In genomic region chr13:27487776-27488175, GRCh38 we compare ENCODE assay signal across 16 cellular contexts. TPM values are rescaled to one million over a fixed set of nuclear protein-coding genes. Genes with fewer than 3 reads are reported as not detected.
A peak's percentile ranks its signal among the peaks of the same experiment; 100 is the strongest.
DNase-seq lines count a peak whose midpoint lies in the region; ATAC-seq and TF ChIP-seq lines count a peak whose summit lies in the region.
"Had no signal": no experiment of that assay in that cellular context is flagged by ENCODE, and none has a peak within 500 bp of the region (broad histone marks: within the 10 kb centered on the region; RNA-seq: fewer than 3 reads in every experiment).

No MANE protein-coding gene starts in this region.

- peaks cover 11% of the 10 kb centered on the region; the same call in 1 of the 2 replicates for H3K4me1 ChIP-seq in GM23248 (ENCODE audit: insufficient read depth)
- peaks cover 5% of the 10 kb centered on the region for H3K4me1 ChIP-seq in adipocyte (ENCODE audit: control insufficient read depth, insufficient read depth, low read length)
- no peaks in the 10 kb centered on the region for H3K4me1 ChIP-seq in MM.1S (ENCODE audit: low read length)

- no peaks in the 10 kb centered on the region for H3F3A ChIP-seq in GM23248 (ENCODE audit: insufficient read depth)
- no peaks in the 10 kb centered on the region for H3F3A ChIP-seq in MM.1S (ENCODE audit: insufficient read depth, low read length)

- H3K9me3 Mint-ChIP-seq in osteocyte (ENCODE audit: unreplicated experiment) = peaks cover 1% of the 10 kb centered on the region
- H3K9me3 Mint-ChIP-seq: CD4-positive, alpha-beta T cell; GM23338 had no signal

- H4K20me1 ChIP-seq in GM23248 (ENCODE audit: insufficient read depth) = no peaks in the 10 kb centered on the region
- H4K20me1 ChIP-seq in MM.1S (ENCODE audit: insufficient read depth, low read length) = no peaks in the 10 kb centered on the region

- no peak overlapping the region for H3K4me3 ChIP-seq in GM23248
- no peak overlapping the region for H3K4me3 ChIP-seq in adipocyte (ENCODE audit: low read length)
- H3K4me3 ChIP-seq in MM.1S (ENCODE audit: low read length) = no peak overlapping the region
- H3K4me3 ChIP-seq: GM12878, GM23338 had no signal

- H3K9me3 ChIP-seq in GM23248 (ENCODE audit: low read depth) (no peaks in the 10 kb centered on the region), adipocyte (ENCODE audit: control insufficient read depth, low read length) (peaks cover 3% of the 10 kb centered on the region), MM.1S (replicated peaks; ENCODE audit: insufficient read depth, low read length) (no peaks in the 10 kb centered on the region)

- no peak overlapping the region for H2AFZ ChIP-seq in GM23248
- H2AFZ ChIP-seq in MM.1S (ENCODE audit: low read length) = no peak overlapping the region
- H2AFZ ChIP-seq: GM23338 had no signal

- WGBS in GM23248 (ENCODE audit: low coverage in 1 of 2, low lambda C conversion rate in 2 of 2, missing lambda C conversion rate in 2 of 2), 2 experiments = 8 to 13% methylated on average over 5 of the region's 5 CpGs

- no peaks in the 10 kb centered on the region for H3K36me3 ChIP-seq in GM23248 (ENCODE audit: low read depth)
- H3K36me3 ChIP-seq in adipocyte (ENCODE audit: control insufficient read depth, insufficient read depth, low read length, severe bottlenecking) = no peaks in the 10 kb centered on the region
- H3K36me3 ChIP-seq in MM.1S (replicated peaks; ENCODE audit: insufficient read depth, low read length) = no peaks in the 10 kb centered on the region

- peak overlapping the region; percentile 27 for H3K27ac Mint-ChIP-seq in osteocyte (ENCODE audit: unreplicated experiment)
- H3K27ac Mint-ChIP-seq: B cell; CD4-positive, alpha-beta T cell; GM23338 had no signal

- no peak overlapping the region for H3K27ac ChIP-seq in GM23248
- H3K27ac ChIP-seq in MM.1S (ENCODE audit: low read length) = no peak overlapping the region

- ATAC-seq in GM21576 (IDR thresholded peaks at IDR 0.05; ENCODE audit: unreplicated experiment) (no peak), HG03025 (IDR thresholded peaks at IDR 0.05; ENCODE audit: low FRiP score, unreplicated experiment) (no peak)
- ATAC-seq: GM12878, GM23338, HepG2 had no signal

- in situ Hi-C loops in GM23248 (cut with MboI) = no loop called here

- H3K4me3 Mint-ChIP-seq in osteocyte (ENCODE audit: unreplicated experiment) = no peak overlapping the region
- H3K4me3 Mint-ChIP-seq: B cell; CD4-positive, alpha-beta T cell; GM23338 had no signal

- no peak for TF ChIP-seq CTCF in osteocyte (IDR thresholded peaks at IDR 0.05)
- no peak for TF ChIP-seq CTCF in MM.1S (IDR thresholded peaks at IDR 0.05; ENCODE audit: low read length)

- no peaks in the 10 kb centered on the region for H3K9me2 ChIP-seq in GM23248 (ENCODE audit: insufficient read depth)
- H3K9me2 ChIP-seq in MM.1S (replicated peaks; ENCODE audit: insufficient read depth, low read length) = no peaks in the 10 kb centered on the region

- peaks cover 17% of the 10 kb centered on the region for H3K27me3 Mint-ChIP-seq in osteocyte (ENCODE audit: unreplicated experiment)
- H3K27me3 Mint-ChIP-seq: B cell; CD4-positive, alpha-beta T cell had no signal

- no peaks in the 10 kb centered on the region for H3K79me2 ChIP-seq in GM23248 (ENCODE audit: insufficient read depth)
- no peaks in the 10 kb centered on the region for H3K79me2 ChIP-seq in MM.1S (ENCODE audit: low read length)

- no peaks in the 10 kb centered on the region for H3K36me3 Mint-ChIP-seq in osteocyte (ENCODE audit: unreplicated experiment)

- peak overlapping the region; percentile 11 for H3K4me2 ChIP-seq in GM23248 (ENCODE audit: unreplicated experiment)
- no peak overlapping the region for H3K4me2 ChIP-seq in MM.1S (ENCODE audit: low read depth, low read length)
- H3K4me2 ChIP-seq: GM23338 had no signal

- H3K9ac ChIP-seq in GM23248 (no peak overlapping the region), adipocyte (ENCODE audit: low read length) (no peak overlapping the region), MM.1S (ENCODE audit: low read length) (no peak overlapping the region)

- no peaks in the 10 kb centered on the region for H3K27me3 ChIP-seq in GM23248 (replicated peaks; ENCODE audit: insufficient read depth)
- H3K27me3 ChIP-seq in adipocyte (replicated peaks; ENCODE audit: control insufficient read depth, insufficient read depth, low read length) = peaks cover 2% of the 10 kb centered on the region
- H3K27me3 ChIP-seq in MM.1S (replicated peaks; ENCODE audit: insufficient read depth, low read length) = no peaks in the 10 kb centered on the region

- peak; percentile 33 for DNase-seq in GM23248
- DNase-seq in adipocyte (ENCODE audit: low read depth) = peak; percentile 52
- DNase-seq in fibroblast of gingiva (ENCODE audit: low read depth) = peak; percentile 26
- no peak for DNase-seq in osteocyte (ENCODE audit: extremely low spot score, unreplicated experiment)
- no peak for DNase-seq in MM.1S
- DNase-seq in NCI-H226 = no peak
- DNase-seq: Calu3; CD4-positive, alpha-beta T cell; DMS 273 treated with DMSO at 0.1 percent for 48 hours; H7 had no signal

- H3K4me1 Mint-ChIP-seq in osteocyte (ENCODE audit: unreplicated experiment) = peaks cover 10% of the 10 kb centered on the region

RNA-seq across cellular contexts. Expression of gene MTIF3, which starts 37.4 kb away (rescaled TPM):
- 38.2 and 40.7 TPM in 2 replicates for total RNA-seq in GM23248 (2014; rRNA removed; shearing (Covaris generic))
- polyA plus RNA-seq in GM23248 (2016; fragmentation: Nextera tagmentation; extraction: Ambion mirVana) = 64.0 and 66.5 TPM in 2 replicates
- total RNA-seq in osteocyte = 38.9 and 41.6 TPM in 2 replicates

Comparison
In these comparisons a context has a peak if more than half of its experiments do, and no peak if none do; other contexts are left out.
1. DNase-seq: peak in GM23248 (single experiment), adipocyte (single experiment) and fibroblast of gingiva (single experiment); none in osteocyte (single experiment), MM.1S (single experiment) and NCI-H226 (single experiment).